8 cellular contexts compared by ENCODE assay signal in genomic region chr1:162790303-162790984, GRCh38. TPM values are rescaled to one million over a fixed set of nuclear protein-coding genes. Genes with fewer than 3 reads are reported as not detected.
DNase-seq lines count a peak whose midpoint lies in the region; ATAC-seq and TF ChIP-seq lines count a peak whose summit lies in the region.
"Not testable (repeated sequence)": the region's sequence is repeated elsewhere in the genome, so short reads cannot be mapped to it uniquely, and the experiment has no call there.

HSD17B7 (plus strand) TSS chr1:162790702; CDS start chr1:162790801, 99 bp downstream.

- not testable (repeated sequence) for H3K27me3 ChIP-seq in adipocyte (replicated peaks; ENCODE audit: control insufficient read depth, insufficient read depth, low read length); heart left ventricle; transverse colon

- H3K4me1 ChIP-seq in adipocyte (ENCODE audit: control insufficient read depth, insufficient read depth, low read length); heart left ventricle; transverse colon: not testable (repeated sequence)

- H3K27ac ChIP-seq in heart left ventricle (peak within 1 kb of the TSS in 11 of 12 donors; percentile 57 to 90 (median 83)), transverse colon (peak within 1 kb of the TSS; percentile 86 to 91 (median 89))

- DNase-seq in GM13977 (ENCODE audit: low spot score): not testable (repeated sequence)
- DNase-seq in NCI-H146 (lab: John Stamatoyannopoulos, UW) (peak; percentile 86), adipocyte (ENCODE audit: low read depth) (peak; percentile 72), heart left ventricle (peak; percentile 76 to 86 (median 86)), posterior cingulate gyrus (peak; percentile 73 to 98 (median 84)), transverse colon (peak; percentile 86)

- in situ Hi-C loops in GM13977 (cut with MboI; ENCODE audit: low pct_unique_long_range_greater_than_20kb, low sequenced_read_pairs, unreplicated experiment): not testable (repeated sequence)
- in situ Hi-C loops in transverse colon (cut with MboI; ENCODE audit: low pct_ligation_motif_present in 1 of 4, low pct_unique_long_range_greater_than_20kb in 1 of 4, low sequenced_read_pairs in 3 of 4): loop anchor here in 2 of 4 donors (25.0 kb wide), 1 partner anchor 178 kb away; no protein-coding TSS in a partner anchor

- 1 to 28% (median 4%) methylated on average over 2 to 33 of the region's 49 CpGs for WGBS in heart left ventricle, 4 donors
- WGBS in transverse colon (ENCODE audit: low coverage in 1 of 2), 2 donors: 19% methylated on average over 2 of the region's 49 CpGs; no CpG with 5 or more reads in 1 of the 2 donors

- intact Hi-C loops in T-helper 1 cell treated with Interleukin-12 subunit alpha and Interleukin-12 subunit beta and Interleukin-4 antibody, amounts not matched to agents 30 ng/mL and 1 ng/mL, for 36 hours (cut with micrococcal nuclease): loop anchor here (1.0 to 2.0 kb wide), 2 partner anchors 230 to 532 kb away; partner anchors contain the start of gene UAP1
- intact Hi-C loops in heart left ventricle (cut with DNase I); posterior cingulate gyrus (cut with DNase I); transverse colon (cut with DNase I; ENCODE audit: low total_unique reads): not testable (repeated sequence)

- H3K4me3 ChIP-seq in adipocyte (ENCODE audit: low read length) (peak within 1 kb of the TSS; percentile 77), heart left ventricle (peak within 1 kb of the TSS; percentile 20 to 67 (median 56)), transverse colon (peak within 1 kb of the TSS; percentile 24 to 60 (median 38))

- TF ChIP-seq EP300 in transverse colon (IDR thresholded peaks at IDR 0.05; ENCODE audit: low read depth): not testable (repeated sequence)

- TF ChIP-seq POLR2A in heart left ventricle (IDR thresholded peaks at IDR 0.05) (peak in 1 of 2 donors; percentile 46), transverse colon (IDR thresholded peaks at IDR 0.05) (peak; percentile 63)

- peak within 1 kb of the TSS; percentile 54 for H3K9ac ChIP-seq in adipocyte (ENCODE audit: low read length)

- H3K36me3 ChIP-seq in adipocyte (ENCODE audit: control insufficient read depth, insufficient read depth, low read length, severe bottlenecking); transverse colon: not testable (repeated sequence)
- peaks cover 0 to 14% (median 4%) of the 10 kb centered on the region in 9 donors for H3K36me3 ChIP-seq in heart left ventricle

- ATAC-seq in HG02870 (IDR thresholded peaks at IDR 0.05; ENCODE audit: unreplicated experiment) (peak; percentile 100), heart left ventricle (peak; percentile 100)

- not testable (repeated sequence) for H3K9me3 ChIP-seq in adipocyte (ENCODE audit: control insufficient read depth, low read length); heart left ventricle; transverse colon

- TF ChIP-seq CTCF in GM13977 (IDR thresholded peaks at IDR 0.05; ENCODE audit: extremely low read depth, insufficient read depth, missing control alignments): peak; percentile 4
- peak in 2 of 12 donors; percentile 20 to 28 for TF ChIP-seq CTCF in heart left ventricle (IDR thresholded peaks at IDR 0.05)
- TF ChIP-seq CTCF in transverse colon (IDR thresholded peaks at IDR 0.05): peak in 3 of 5 experiments; percentile 7 to 48 (median 41)

RNA-seq across cellular contexts. Expression of gene HSD17B7, which starts in this region (rescaled TPM):
- total RNA-seq in T-helper 1 cell treated with Interleukin-12 subunit alpha and Interleukin-12 subunit beta and Interleukin-4 antibody, amounts not matched to agents 30 ng/mL and 1 ng/mL, for 36 hours: 16.0 and 18.7 TPM in 2 replicates
- total RNA-seq in heart left ventricle: 1 to 10 TPM; 2.6 to 6.9 (median 4.0) TPM
- 10 to 100 TPM in 1 of 2 donors, 1 to 10 TPM in 1; 2.7 to 15.9 TPM for polyA plus RNA-seq in heart left ventricle
- 100 to 1,000 TPM in 1 of 4 donors, 10 to 100 TPM in 3; 13.1 to 129 (median 17.5) TPM for total RNA-seq in transverse colon
